Comparison of ENCODE assay signal across 4 cellular contexts in the genomic region with DNA sequence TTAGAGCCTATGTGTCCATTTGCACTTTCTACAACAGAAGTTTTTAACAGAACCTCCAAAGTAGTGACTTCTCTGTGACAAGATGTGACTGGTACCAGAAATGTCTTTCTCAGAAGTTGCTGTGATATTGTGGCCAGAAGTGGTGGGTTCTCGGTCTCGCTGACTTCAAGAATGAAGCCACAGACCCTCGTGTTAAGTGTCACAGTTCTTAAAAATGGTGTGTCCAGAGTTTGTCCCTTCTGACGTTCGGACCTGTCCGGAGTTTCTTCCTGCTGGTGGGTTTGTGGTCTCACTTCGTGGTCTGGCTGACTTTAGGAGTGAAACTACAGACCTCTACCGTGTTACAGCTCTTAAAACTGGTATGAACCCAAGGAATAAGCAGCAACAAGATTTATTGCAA. TPM values are rescaled to one million over a fixed set of nuclear protein-coding genes. Genes with fewer than 3 reads are reported as not detected.
"Had no signal": no experiment of that assay in that cellular context is flagged by ENCODE, and none has a peak within 500 bp of the region (broad histone marks: within the 10 kb centered on the region; RNA-seq: fewer than 3 reads in every experiment).

No MANE protein-coding gene starts in this region.

- ATAC-seq: GM12878 had no signal

- DNase-seq: GDM1, GF-D8 had no signal

- H3K4me3 ChIP-seq: GM12878 had no signal

RNA-seq across cellular contexts. Expression of a gene that starts 2.8 kb away (rescaled TPM):
- total RNA-seq: G401 had no signal
- polyA plus RNA-seq: GM12878 had no signal
